1 cellular context compared by ENCODE assay signal in genomic region chr22:39665229-39665628, GRCh38.
TF ChIP-seq lines count a peak whose summit lies in the region.

No MANE protein-coding gene starts in this region.

TF ChIP-seq in SK-N-SH, 30 proteins besides CTCF, POLR2A, EP300 and RAD21 (continued from another document):
- no peak for TF ChIP-seq TCF12 (IDR thresholded peaks at IDR 0.05)
- no peak for TF ChIP-seq ZBTB33 (IDR thresholded peaks at IDR 0.05; ENCODE audit: borderline replicate concordance, low read depth)
- no peak for TF ChIP-seq RCOR1 (IDR thresholded peaks at IDR 0.05; ENCODE audit: low read length)
- TF ChIP-seq YY1 (IDR thresholded peaks at IDR 0.05; ENCODE audit: low read depth), result no peak
- no peak for TF ChIP-seq RFX5 (IDR thresholded peaks at IDR 0.05; ENCODE audit: low read length)
- TF ChIP-seq SMC3 (IDR thresholded peaks at IDR 0.05; ENCODE audit: low read depth, low read length), result no peak
- no peak for TF ChIP-seq NRF1 (IDR thresholded peaks at IDR 0.05; ENCODE audit: low read depth, low read length)
